Comparison of ENCODE assay signal across 7 cellular contexts in genomic region chr19:19591133-19591825, GRCh38. TPM values are rescaled to one million over a fixed set of nuclear protein-coding genes. Genes with fewer than 3 reads are reported as not detected.
DNase-seq lines count a peak whose midpoint lies in the region; ATAC-seq lines count a peak whose summit lies in the region.

No MANE protein-coding gene starts in this region.

- no peak overlapping the region for H3K4me3 ChIP-seq in effector memory CD4-positive, alpha-beta T cell (ENCODE audit: insufficient read depth, low read depth, low read length, poor library complexity, severe bottlenecking)

- peak; percentile 47 for DNase-seq in HT1080 (ENCODE audit: low read depth)
- DNase-seq in activated CD4-positive, alpha-beta T cell treated with anti-CD3 and anti-CD28 coated beads for 48 hours = peak; percentile 77
- DNase-seq in effector memory CD4-positive, alpha-beta T cell = peak; percentile 71 to 74 (median 73)
- peak; percentile 95 for DNase-seq in non-pigmented ciliary epithelial cell (ENCODE audit: low read depth)
- no peak for DNase-seq in superior temporal gyrus (ENCODE audit: extremely low spot score)
- DNase-seq in NCI-H2171 treated with DMSO at 0.1 percent for 48 hours (lab: John Stamatoyannopoulos, UW) = no peak

- H3K4me1 ChIP-seq in effector memory CD4-positive, alpha-beta T cell (ENCODE audit: control insufficient read depth, insufficient read depth, low read length, poor library complexity, severe bottlenecking) = peaks cover 25% of the 10 kb centered on the region

- no peaks in the 10 kb centered on the region for H3K27me3 ChIP-seq in effector memory CD4-positive, alpha-beta T cell (replicated peaks; ENCODE audit: control insufficient read depth, insufficient read depth, low read length, poor library complexity, severe bottlenecking)

- ATAC-seq in GM19025 (IDR thresholded peaks at IDR 0.05; ENCODE audit: low read depth, unreplicated experiment) = peak; percentile 78

- H3K9me3 ChIP-seq in effector memory CD4-positive, alpha-beta T cell (ENCODE audit: control insufficient read depth, low read length) = no peaks in the 10 kb centered on the region

- peaks cover 8% of the 10 kb centered on the region for H3K36me3 ChIP-seq in effector memory CD4-positive, alpha-beta T cell (ENCODE audit: control insufficient read depth, insufficient read depth, low read length)

- peak overlapping the region; percentile 82 for H3K27ac ChIP-seq in effector memory CD4-positive, alpha-beta T cell (ENCODE audit: insufficient read depth, low read length, poor library complexity, severe bottlenecking)

RNA-seq across cellular contexts. Expression of gene PBX4, which starts 27.2 kb away (rescaled TPM):
- total RNA-seq in HT1080 (2014; rRNA removed; shearing (Covaris generic)) = not detected in 2 replicates
- polyA plus RNA-seq in HT1080 (2015; cell fraction: cytosol; rRNA removed) = not detected in 2 replicates
- polyA plus RNA-seq in HT1080 (2015; cell fraction: nucleus; rRNA removed) = 0.26 TPM in 1 of 2 replicates, not detected in the other

RNA-seq across cellular contexts. Expression of gene LPAR2, which starts 36.7 kb away (rescaled TPM):
- total RNA-seq in HT1080 (2014; rRNA removed; shearing (Covaris generic)) = 0.21 and 0.63 TPM in 2 replicates
- 0.28 and 0.80 TPM in 2 replicates for polyA plus RNA-seq in HT1080 (2015; cell fraction: cytosol; rRNA removed)
- 21.3 and 21.5 TPM in 2 replicates for polyA plus RNA-seq in HT1080 (2015; cell fraction: nucleus; rRNA removed)

RNA-seq across cellular contexts. Expression of gene GMIP, which starts 52.2 kb away (rescaled TPM):
- 3.0 and 3.6 TPM in 2 replicates for total RNA-seq in HT1080 (2014; rRNA removed; shearing (Covaris generic))
- 4.7 and 6.7 TPM in 2 replicates for polyA plus RNA-seq in HT1080 (2015; cell fraction: cytosol; rRNA removed)
- polyA plus RNA-seq in HT1080 (2015; cell fraction: nucleus; rRNA removed) = 17.1 and 20.8 TPM in 2 replicates

RNA-seq across cellular contexts. Expression of gene CILP2, which starts 53.2 kb away (rescaled TPM):
- total RNA-seq in HT1080 (2014; rRNA removed; shearing (Covaris generic)) = 0.10 TPM in 1 of 2 replicates, not detected in the other
- polyA plus RNA-seq in HT1080 (2015; cell fraction: cytosol; rRNA removed) = 0.09 TPM in 1 of 2 replicates, not detected in the other
- polyA plus RNA-seq in HT1080 (2015; cell fraction: nucleus; rRNA removed) = 0.35 and 0.40 TPM in 2 replicates

Comparison
In these comparisons a context has a peak if more than half of its experiments do, and no peak if none do; other contexts are left out.
1. DNase-seq: peak in HT1080 (single experiment), activated CD4-positive, alpha-beta T cell treated with anti-CD3 and anti-CD28 coated beads for 48 hours (single experiment), effector memory CD4-positive, alpha-beta T cell (3 of 3) and non-pigmented ciliary epithelial cell (single experiment); none in superior temporal gyrus (single experiment) and NCI-H2171 treated with DMSO at 0.1 percent for 48 hours (single experiment).